Comparison of ENCODE assay signal across 20 cellular contexts in the genomic region with DNA sequence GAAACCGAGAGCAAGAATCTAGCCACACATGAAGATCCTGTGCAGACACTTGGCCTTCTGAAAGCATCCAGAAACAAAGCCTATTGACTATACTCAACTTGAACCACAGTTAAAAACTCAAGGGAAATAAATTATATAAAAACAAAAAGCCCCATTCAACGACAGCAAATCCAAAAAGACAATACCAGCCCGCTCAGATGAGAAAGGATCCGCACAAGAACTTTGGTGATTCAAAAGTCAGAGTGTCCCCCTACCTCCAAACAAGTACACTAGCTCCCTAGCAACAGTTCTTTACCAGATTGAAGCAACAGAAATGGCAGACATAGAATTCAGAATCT.
DNase-seq lines count a peak whose midpoint lies in the region; ATAC-seq and TF ChIP-seq lines count a peak whose summit lies in the region.
"Had no signal": no experiment of that assay in that cellular context is flagged by ENCODE, and none has a peak within 500 bp of the region (broad histone marks: within the 10 kb centered on the region; RNA-seq: fewer than 3 reads in every experiment).

No MANE protein-coding gene starts in this region.

- DNase-seq in endothelial cell (ENCODE audit: low spot score): no peak
- no peak for DNase-seq in DMS 273 (lab: John Stamatoyannopoulos, UW; ENCODE audit: unreplicated experiment)
- DNase-seq in A172 (ENCODE audit: low spot score): no peak
- no peak for DNase-seq in effector memory CD4-positive, alpha-beta T cell
- DNase-seq: activated naive CD4-positive, alpha-beta T cell treated with anti-CD3 and anti-CD28 coated beads, Interleukin-2, amount 50 U/mL, for 16 hours; amygdala; CD4-positive, alpha-beta T cell; left ventricle myocardium inferior; NCI-H1436 treated with DMSO at 0.1 percent for 48 hours; NCI-H2107; stimulated activated naive CD4-positive, alpha-beta T cell treated with Interleukin-2 at 50 U/mL for 16 hours had no signal

- ATAC-seq in GM18868 (IDR thresholded peaks at IDR 0.05; ENCODE audit: unreplicated experiment) (peak; percentile 70), GM21423 (IDR thresholded peaks at IDR 0.05; ENCODE audit: unreplicated experiment) (no peak)

- no peaks in the 10 kb centered on the region for H3K9me3 Mint-ChIP-seq in endothelial cell (ENCODE audit: unreplicated experiment)
- H3K9me3 Mint-ChIP-seq: activated T-helper 17 cell treated with anti-CD3 and anti-CD28 coated beads, Interleukin-2, amount 50 U/mL, for 72 hours; HFFc6 had no signal

- peak overlapping the region; percentile 58 for H3K4me2 ChIP-seq in OCI-LY3 (ENCODE audit: low read length)

- H3K4me1 ChIP-seq in HEK293 (ENCODE audit: control insufficient read depth, insufficient read depth, low read length): no peaks in the 10 kb centered on the region
- H3K4me1 ChIP-seq in OCI-LY3 (ENCODE audit: low read length): peaks cover 9% of the 10 kb centered on the region
- H3K4me1 ChIP-seq in effector memory CD4-positive, alpha-beta T cell (ENCODE audit: control insufficient read depth, insufficient read depth, low read length, poor library complexity, severe bottlenecking): no peaks in the 10 kb centered on the region
- H3K4me1 ChIP-seq: left ventricle myocardium inferior, prostate gland had no signal

- no peak overlapping the region for H3K4me3 Mint-ChIP-seq in endothelial cell (ENCODE audit: unreplicated experiment)
- H3K4me3 Mint-ChIP-seq: activated CD8-positive, alpha-beta T cell treated with anti-CD3 and anti-CD28 coated beads for 36 hours; activated T-helper 17 cell treated with anti-CD3 and anti-CD28 coated beads, Interleukin-2, amount 50 U/mL, for 72 hours; CD4-positive, alpha-beta T cell; HFFc6; T-cell had no signal

- TF ChIP-seq CTCF in HEK293 (tag by site-specific recombination; IDR thresholded peaks at IDR 0.05) (no peak), OCI-LY3 (IDR thresholded peaks at IDR 0.05; ENCODE audit: low read depth, low read length) (no peak), endothelial cell (IDR thresholded peaks at IDR 0.05; ENCODE audit: unreplicated experiment) (peak; percentile 22)

- H3K4me3 ChIP-seq in HEK293 (ENCODE audit: low read depth, low read length): no peak overlapping the region
- no peak overlapping the region for H3K4me3 ChIP-seq in OCI-LY3 (ENCODE audit: low read length)
- H3K4me3 ChIP-seq in effector memory CD4-positive, alpha-beta T cell (ENCODE audit: insufficient read depth, low read depth, low read length, poor library complexity, severe bottlenecking): no peak overlapping the region
- H3K4me3 ChIP-seq: left ventricle myocardium inferior, prostate gland had no signal

- H3K27ac Mint-ChIP-seq in endothelial cell (ENCODE audit: unreplicated experiment): no peak overlapping the region
- H3K27ac Mint-ChIP-seq: activated CD8-positive, alpha-beta T cell treated with anti-CD3 and anti-CD28 coated beads for 36 hours; activated T-helper 17 cell treated with anti-CD3 and anti-CD28 coated beads, Interleukin-2, amount 50 U/mL, for 72 hours; CD4-positive, alpha-beta T cell; T-cell had no signal

- H3K27me3 Mint-ChIP-seq in endothelial cell (ENCODE audit: unreplicated experiment): peaks cover 3% of the 10 kb centered on the region
- H3K27me3 Mint-ChIP-seq: activated CD8-positive, alpha-beta T cell treated with anti-CD3 and anti-CD28 coated beads for 36 hours; activated T-helper 17 cell treated with anti-CD3 and anti-CD28 coated beads, Interleukin-2, amount 50 U/mL, for 72 hours; CD4-positive, alpha-beta T cell; T-cell had no signal

- CTCF ChIA-PET in HEK293 (lab: Yijun Ruan, JAX): interaction anchor here (0.6 to 1.9 kb wide), 10 partner anchors 9 to 639 kb away, joined by 3 to 8 read pairs (median 4); no protein-coding TSS in a partner anchor

- no peak overlapping the region for H2AFZ ChIP-seq in OCI-LY3 (ENCODE audit: low read depth, low read length)

- no peak overlapping the region for H3K9ac ChIP-seq in OCI-LY3 (ENCODE audit: low read length)

- POLR2A ChIA-PET in HEK293 (lab: Yijun Ruan, JAX): no interaction called here

- peaks cover 4% of the 10 kb centered on the region for H3K36me3 Mint-ChIP-seq in endothelial cell (ENCODE audit: low read depth, unreplicated experiment)

- no peak overlapping the region for H3K27ac ChIP-seq in HEK293 (ENCODE audit: extremely low read depth, low read depth, low read length)
- H3K27ac ChIP-seq in OCI-LY3 (ENCODE audit: low read length): no peak overlapping the region
- H3K27ac ChIP-seq in effector memory CD4-positive, alpha-beta T cell (ENCODE audit: insufficient read depth, low read length, poor library complexity, severe bottlenecking): no peak overlapping the region
- H3K27ac ChIP-seq: left ventricle myocardium inferior, prostate gland had no signal

- no peaks in the 10 kb centered on the region for H4K20me1 ChIP-seq in OCI-LY3 (ENCODE audit: insufficient read depth, low read length)

- H3K27me3 ChIP-seq in OCI-LY3 (ENCODE audit: low read depth, low read length): no peaks in the 10 kb centered on the region
- H3K27me3 ChIP-seq in effector memory CD4-positive, alpha-beta T cell (replicated peaks; ENCODE audit: control insufficient read depth, insufficient read depth, low read length, poor library complexity, severe bottlenecking): no peaks in the 10 kb centered on the region

- no peaks in the 10 kb centered on the region for H3K79me2 ChIP-seq in OCI-LY3 (ENCODE audit: low read length)

- H3K9me3 ChIP-seq in HEK293 (ENCODE audit: control insufficient read depth, insufficient read depth, low read depth, low read length) (no peaks in the 10 kb centered on the region), OCI-LY3 (ENCODE audit: insufficient read depth, low read length) (no peaks in the 10 kb centered on the region)
- H3K9me3 ChIP-seq in effector memory CD4-positive, alpha-beta T cell (ENCODE audit: control insufficient read depth, low read length): no peaks in the 10 kb centered on the region
- H3K9me3 ChIP-seq: prostate gland had no signal

- H3K4me1 Mint-ChIP-seq in endothelial cell (ENCODE audit: unreplicated experiment): no peaks in the 10 kb centered on the region

- no peaks in the 10 kb centered on the region for H3K36me3 ChIP-seq in HEK293 (ENCODE audit: control insufficient read depth in 2 of 2, insufficient read depth in 1 of 2, low read length in 2 of 2)
- no peaks in the 10 kb centered on the region for H3K36me3 ChIP-seq in OCI-LY3 (replicated peaks; ENCODE audit: low read depth, low read length)
- H3K36me3 ChIP-seq in effector memory CD4-positive, alpha-beta T cell (ENCODE audit: control insufficient read depth, insufficient read depth, low read length): no peaks in the 10 kb centered on the region
- H3K36me3 ChIP-seq: prostate gland had no signal

TF ChIP-seq in HEK293, 187 proteins besides CTCF, POLR2A, EP300 and RAD21:
- peak; percentile 5 for TF ChIP-seq SETDB1 (IDR thresholded peaks at IDR 0.05; ENCODE audit: insufficient read length, low read length)
- TF ChIP-seq ZNF707 (tag by site-specific recombination; IDR thresholded peaks at IDR 0.05): no peak
TF ChIP-seq in HEK293: peak in this region for 1.
